19 cellular contexts compared by ENCODE assay signal in genomic region chr16:1496464-1496863, GRCh38. TPM values are rescaled to one million over a fixed set of nuclear protein-coding genes. Genes with fewer than 3 reads are reported as not detected.
"Had no signal": no experiment of that assay in that cellular context is flagged by ENCODE, and none has a peak within 500 bp of the region (broad histone marks: within the 10 kb centered on the region; RNA-seq: fewer than 3 reads in every experiment).

No MANE protein-coding gene starts in this region.

- H3K27me3 Mint-ChIP-seq: activated naive CD8-positive, alpha-beta T cell treated with anti-CD3 and anti-CD28 coated beads for 36 hours; stimulated activated naive B cell treated with anti-CD40 and anti-IgM and Interleukin-4, amounts not matched to agents 10 μg/mL and 1 μg/mL and 100 μg/mL, for 72 hours had no signal

- H3K4me3 ChIP-seq: body of pancreas, dorsolateral prefrontal cortex, ovary, thoracic aorta had no signal

- H3K36me3 ChIP-seq: ovary had no signal

- DNase-seq: activated CD4-positive, alpha-beta T cell treated with anti-CD3 and anti-CD28 coated beads, Interleukin-2, amount 50 U/mL, for 1 hour; activated CD8-positive, alpha-beta memory T cell treated with anti-CD3 and anti-CD28 coated beads, Interleukin-2, amount 50 U/mL, for 4 hours; activated gamma-delta T cell; activated naive CD8-positive, alpha-beta T cell treated with anti-CD3 and anti-CD28 coated beads for 36 hours; activated T-cell treated with anti-CD3 and anti-CD28 coated beads, Interleukin-2, amount 50 U/mL, for 4 hours; amygdala; body of pancreas; central memory CD4-positive, alpha-beta T cell; foreskin fibroblast; hypothalamus; islet precursor cell; mammary epithelial cell; stimulated activated naive B cell treated with anti-CD40 and anti-IgM and Interleukin-4, amounts not matched to agents 10 μg/mL and 1 μg/mL and 100 μg/mL, for 72 hours; T1000 had no signal

- H3K27ac Mint-ChIP-seq: activated naive CD8-positive, alpha-beta T cell treated with anti-CD3 and anti-CD28 coated beads for 36 hours had no signal

- ATAC-seq: activated T-cell treated with anti-CD3 and anti-CD28 coated beads, Interleukin-2, amount 50 U/mL, for 4 hours; body of pancreas; stimulated activated naive B cell treated with anti-CD40 and anti-IgM and Interleukin-4, amounts not matched to agents 10 μg/mL and 1 μg/mL and 100 μg/mL, for 72 hours had no signal

- H3K9me3 ChIP-seq: body of pancreas, ovary, thoracic aorta had no signal

- H3K9me3 Mint-ChIP-seq: activated naive CD8-positive, alpha-beta T cell treated with anti-CD3 and anti-CD28 coated beads for 36 hours; activated T-cell treated with anti-CD3 and anti-CD28 coated beads, Interleukin-2, amount 50 U/mL, for 4 hours; stimulated activated naive B cell treated with anti-CD40 and anti-IgM and Interleukin-4, amounts not matched to agents 10 μg/mL and 1 μg/mL and 100 μg/mL, for 72 hours had no signal

- H3K27ac ChIP-seq: body of pancreas, dorsolateral prefrontal cortex, ovary, thoracic aorta had no signal

- H3K27me3 ChIP-seq: body of pancreas, dorsolateral prefrontal cortex, ovary had no signal

- H3K4me3 Mint-ChIP-seq: activated naive CD8-positive, alpha-beta T cell treated with anti-CD3 and anti-CD28 coated beads for 36 hours; activated T-cell treated with anti-CD3 and anti-CD28 coated beads, Interleukin-2, amount 50 U/mL, for 4 hours; stimulated activated naive B cell treated with anti-CD40 and anti-IgM and Interleukin-4, amounts not matched to agents 10 μg/mL and 1 μg/mL and 100 μg/mL, for 72 hours had no signal

RNA-seq across cellular contexts. Expression of gene PTX4, which starts 7.7 kb away (rescaled TPM):
- total RNA-seq: activated naive CD8-positive, alpha-beta T cell treated with anti-CD3 and anti-CD28 coated beads for 36 hours; body of pancreas; mammary epithelial cell; myocyte; T-helper 1 cell treated with Interleukin-12 subunit alpha and Interleukin-12 subunit beta and Interleukin-4 antibody, amounts not matched to agents 30 ng/mL and 1 ng/mL, for 36 hours had no signal
